Comparison of ENCODE assay signal across 9 cellular contexts in genomic region chr16:66315210-66315825, GRCh38. TPM values are rescaled to one million over a fixed set of nuclear protein-coding genes. Genes with fewer than 3 reads are reported as not detected.
A peak's percentile ranks its signal among the peaks of the same experiment; 100 is the strongest.
DNase-seq lines count a peak whose midpoint lies in the region; ATAC-seq and TF ChIP-seq lines count a peak whose summit lies in the region.
"Had no signal": no experiment of that assay in that cellular context is flagged by ENCODE, and none has a peak within 500 bp of the region (broad histone marks: within the 10 kb centered on the region; RNA-seq: fewer than 3 reads in every experiment).

No MANE protein-coding gene starts in this region.

- no peaks in the 10 kb centered on the region for H3K9me3 ChIP-seq in CD8-positive, alpha-beta memory T cell (ENCODE audit: low read length)
- no peaks in the 10 kb centered on the region for H3K9me3 ChIP-seq in endodermal cell (ENCODE audit: control insufficient read depth, low read length)

- H3K9me3 Mint-ChIP-seq in CD8-positive, alpha-beta memory T cell, result no peaks in the 10 kb centered on the region
- no peaks in the 10 kb centered on the region for H3K9me3 Mint-ChIP-seq in activated CD4-positive, alpha-beta memory T cell treated with anti-CD3 and anti-CD28 coated beads, Interleukin-2, amount 10 ng/mL, durations not matched to agents 7 days and 5 days
- no peaks in the 10 kb centered on the region for H3K9me3 Mint-ChIP-seq in endodermal cell
- H3K9me3 Mint-ChIP-seq: activated naive CD4-positive, alpha-beta T cell treated with anti-CD3 and anti-CD28 coated beads, Interleukin-2, amount 50 U/mL, for 24 hours had no signal

- ATAC-seq in GM19397 (IDR thresholded peaks at IDR 0.05; ENCODE audit: unreplicated experiment), result peak; percentile 86
- ATAC-seq in HG03457 (IDR thresholded peaks at IDR 0.05; ENCODE audit: unreplicated experiment), result peak; percentile 95

- H3K36me3 ChIP-seq in CD8-positive, alpha-beta memory T cell (ENCODE audit: insufficient read depth, low read length), result no peaks in the 10 kb centered on the region
- no peaks in the 10 kb centered on the region for H3K36me3 ChIP-seq in endodermal cell (ENCODE audit: control insufficient read depth, insufficient read depth, low read length)

- CTCF ChIA-PET in CD8-positive, alpha-beta memory T cell (lab: Charles Lee), result interaction anchor here (0.8 kb wide), 1 partner anchor 8 kb away, joined by 3 read pairs; no protein-coding TSS in a partner anchor
- CTCF ChIA-PET in activated CD4-positive, alpha-beta memory T cell treated with anti-CD3 and anti-CD28 coated beads, Interleukin-2, amount 10 ng/mL, durations not matched to agents 7 days and 5 days (lab: Charles Lee), result interaction anchor here (0.7 to 1.5 kb wide), 4 partner anchors 11 to 41 kb away, joined by 3 to 5 read pairs (median 4); no protein-coding TSS in a partner anchor

- no peak overlapping the region for H3K4me3 ChIP-seq in CD8-positive, alpha-beta memory T cell (ENCODE audit: low read length)
- H3K4me3 ChIP-seq in endodermal cell (ENCODE audit: low read length), result no peak overlapping the region

- no peak overlapping the region for H3K9ac ChIP-seq in endodermal cell (ENCODE audit: extremely low read depth, low read length, poor library complexity, severe bottlenecking)

- H3K27ac ChIP-seq in CD8-positive, alpha-beta memory T cell (ENCODE audit: low read depth, low read length), result no peak overlapping the region
- no peak overlapping the region for H3K27ac ChIP-seq in endodermal cell (ENCODE audit: low read depth, low read length)

- H3K27me3 Mint-ChIP-seq in CD8-positive, alpha-beta memory T cell, result peaks cover 13 to 28% of the 10 kb centered on the region in 2 donors
- peaks cover 3% of the 10 kb centered on the region for H3K27me3 Mint-ChIP-seq in activated CD4-positive, alpha-beta memory T cell treated with anti-CD3 and anti-CD28 coated beads, Interleukin-2, amount 10 ng/mL, durations not matched to agents 7 days and 5 days
- peaks cover 3% of the 10 kb centered on the region for H3K27me3 Mint-ChIP-seq in endodermal cell (ENCODE audit: insufficient read depth)

- POLR2A ChIA-PET in CD8-positive, alpha-beta memory T cell (lab: Charles Lee), result no interaction called here
- POLR2A ChIA-PET in activated CD4-positive, alpha-beta memory T cell treated with anti-CD3 and anti-CD28 coated beads, Interleukin-2, amount 10 ng/mL, durations not matched to agents 7 days and 5 days (lab: Charles Lee), result no interaction called here

- no peak overlapping the region for H3K27ac Mint-ChIP-seq in CD8-positive, alpha-beta memory T cell
- H3K27ac Mint-ChIP-seq in activated CD4-positive, alpha-beta memory T cell treated with anti-CD3 and anti-CD28 coated beads, Interleukin-2, amount 10 ng/mL, durations not matched to agents 7 days and 5 days, result no peak overlapping the region
- no peak overlapping the region for H3K27ac Mint-ChIP-seq in endodermal cell
- H3K27ac Mint-ChIP-seq: activated naive CD4-positive, alpha-beta T cell treated with anti-CD3 and anti-CD28 coated beads, Interleukin-2, amount 50 U/mL, for 24 hours had no signal

- H3K4me1 ChIP-seq in CD8-positive, alpha-beta memory T cell (ENCODE audit: insufficient read depth, low read length), result no peaks in the 10 kb centered on the region
- H3K4me1 ChIP-seq in endodermal cell (ENCODE audit: control insufficient read depth, insufficient read depth, low read length), result no peaks in the 10 kb centered on the region

- peaks cover 0 to 5% (median 2%) of the 10 kb centered on the region in 3 donors for H3K4me1 Mint-ChIP-seq in CD8-positive, alpha-beta memory T cell
- H3K4me1 Mint-ChIP-seq in activated CD4-positive, alpha-beta memory T cell treated with anti-CD3 and anti-CD28 coated beads, Interleukin-2, amount 10 ng/mL, durations not matched to agents 7 days and 5 days, result no peaks in the 10 kb centered on the region
- peaks cover 2% of the 10 kb centered on the region for H3K4me1 Mint-ChIP-seq in endodermal cell
- H3K4me1 Mint-ChIP-seq: activated naive CD4-positive, alpha-beta T cell treated with anti-CD3 and anti-CD28 coated beads, Interleukin-2, amount 50 U/mL, for 24 hours had no signal

- H3K4me3 Mint-ChIP-seq in CD8-positive, alpha-beta memory T cell, result no peak overlapping the region
- no peak overlapping the region for H3K4me3 Mint-ChIP-seq in activated CD4-positive, alpha-beta memory T cell treated with anti-CD3 and anti-CD28 coated beads, Interleukin-2, amount 10 ng/mL, durations not matched to agents 7 days and 5 days
- no peak overlapping the region for H3K4me3 Mint-ChIP-seq in endodermal cell
- H3K4me3 Mint-ChIP-seq: activated naive CD4-positive, alpha-beta T cell treated with anti-CD3 and anti-CD28 coated beads, Interleukin-2, amount 50 U/mL, for 24 hours had no signal

- no peaks in the 10 kb centered on the region for H3K36me3 Mint-ChIP-seq in CD8-positive, alpha-beta memory T cell
- H3K36me3 Mint-ChIP-seq in activated CD4-positive, alpha-beta memory T cell treated with anti-CD3 and anti-CD28 coated beads, Interleukin-2, amount 10 ng/mL, durations not matched to agents 7 days and 5 days (ENCODE audit: low read depth), result no peaks in the 10 kb centered on the region
- H3K36me3 Mint-ChIP-seq in endodermal cell (ENCODE audit: low read depth), result no peaks in the 10 kb centered on the region
- H3K36me3 Mint-ChIP-seq: activated naive CD4-positive, alpha-beta T cell treated with anti-CD3 and anti-CD28 coated beads, Interleukin-2, amount 50 U/mL, for 24 hours had no signal

- 20 to 29% methylated on average over 5 to 6 of the region's 6 CpGs for WGBS in endodermal cell (ENCODE audit: insufficient coverage in 1 of 2, insufficient read length in 1 of 2), 2 experiments

- TF ChIP-seq CTCF in endodermal cell (conservative IDR thresholded peaks at IDR 0.05), result peak; percentile 97

- peak; percentile 17 to 64 (median 27) for DNase-seq in CD8-positive, alpha-beta memory T cell
- peak; percentile 54 for DNase-seq in NCI-H748 treated with DMSO at 0.1 percent for 48 hours (lab: John Stamatoyannopoulos, UW)
- DNase-seq in activated CD4-positive, alpha-beta memory T cell treated with anti-CD3 and anti-CD28 coated beads, Interleukin-2, amount 10 ng/mL, durations not matched to agents 7 days and 5 days, result peak; percentile 55
- DNase-seq in endodermal cell, result peak; percentile 89
- DNase-seq in midbrain (lab: John Stamatoyannopoulos, UW), result peak; percentile 83
- DNase-seq in stimulated activated CD8-positive, alpha-beta memory T cell treated with anti-CD3 and anti-CD28 coated beads, Interleukin-7, amount 100 ng/mL, for 24 hours (ENCODE audit: low read depth), result peak; percentile 18

- no peaks in the 10 kb centered on the region for H3K27me3 ChIP-seq in CD8-positive, alpha-beta memory T cell (ENCODE audit: insufficient read depth, low read length, poor library complexity, severe bottlenecking)
- H3K27me3 ChIP-seq in endodermal cell (ENCODE audit: control insufficient read depth, insufficient read depth, low read length, poor library complexity, severe bottlenecking), result no peaks in the 10 kb centered on the region

RNA-seq across cellular contexts. Expression of gene CDH5, which starts 51.2 kb away (rescaled TPM):
- not detected for total RNA-seq in CD8-positive, alpha-beta memory T cell
- polyA plus RNA-seq in CD8-positive, alpha-beta memory T cell, result not detected
- not detected for total RNA-seq in activated CD4-positive, alpha-beta memory T cell treated with anti-CD3 and anti-CD28 coated beads, Interleukin-2, amount 10 ng/mL, durations not matched to agents 7 days and 5 days
- total RNA-seq in endodermal cell, result under 1 TPM in 1 of 2 donors, not detected in 1; 0.18 TPM
- 0.39 TPM for polyA plus RNA-seq in endodermal cell (2013, experiment 1 of 2)
- polyA plus RNA-seq in endodermal cell (2013, experiment 2 of 2), result 0.75 TPM

Comparison
In these comparisons a context has a peak if more than half of its experiments do, and no peak if none do; other contexts are left out.
1. DNase-seq: peak in every context shown above with its lines; median percentile 89 in endodermal cell; 83 in midbrain; 55 in activated CD4-positive, alpha-beta memory T cell treated with anti-CD3 and anti-CD28 coated beads, Interleukin-2, amount 10 ng/mL, durations not matched to agents 7 days and 5 days; 54 in NCI-H748 treated with DMSO at 0.1 percent for 48 hours; 27 in CD8-positive, alpha-beta memory T cell; 18 in stimulated activated CD8-positive, alpha-beta memory T cell treated with anti-CD3 and anti-CD28 coated beads, Interleukin-7, amount 100 ng/mL, for 24 hours.